In the genomic region with DNA sequence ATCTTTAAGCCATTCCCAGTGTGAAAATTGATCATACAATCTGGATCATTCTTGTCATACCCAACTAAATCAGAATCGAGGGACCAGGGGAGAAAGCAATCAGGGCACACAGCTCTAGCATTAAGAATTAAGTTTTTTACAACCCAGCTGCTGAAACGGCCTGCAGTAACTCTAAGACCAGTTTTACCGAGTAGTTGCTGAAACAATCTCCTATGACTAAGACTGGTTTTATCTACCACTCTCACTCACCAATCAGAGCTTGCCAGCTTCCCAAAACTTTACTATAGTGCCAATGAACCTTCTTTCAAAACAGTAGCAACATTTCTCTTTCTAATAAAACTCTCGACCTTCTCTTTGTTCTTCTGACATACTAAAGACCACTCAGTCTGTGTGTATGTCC, we compare ENCODE assay signal across 1 cellular context.
TF ChIP-seq lines count a peak whose summit lies in the region.

No MANE protein-coding gene starts in this region.

TF ChIP-seq in GM12878, 131 proteins besides CTCF, POLR2A, EP300 and RAD21:
- no peak for TF ChIP-seq HDAC2 (IDR thresholded peaks at IDR 0.05)
- no peak for TF ChIP-seq WRNIP1 (IDR thresholded peaks at IDR 0.05; ENCODE audit: borderline replicate concordance, low read depth, low read length)
- TF ChIP-seq, protein P1, sequence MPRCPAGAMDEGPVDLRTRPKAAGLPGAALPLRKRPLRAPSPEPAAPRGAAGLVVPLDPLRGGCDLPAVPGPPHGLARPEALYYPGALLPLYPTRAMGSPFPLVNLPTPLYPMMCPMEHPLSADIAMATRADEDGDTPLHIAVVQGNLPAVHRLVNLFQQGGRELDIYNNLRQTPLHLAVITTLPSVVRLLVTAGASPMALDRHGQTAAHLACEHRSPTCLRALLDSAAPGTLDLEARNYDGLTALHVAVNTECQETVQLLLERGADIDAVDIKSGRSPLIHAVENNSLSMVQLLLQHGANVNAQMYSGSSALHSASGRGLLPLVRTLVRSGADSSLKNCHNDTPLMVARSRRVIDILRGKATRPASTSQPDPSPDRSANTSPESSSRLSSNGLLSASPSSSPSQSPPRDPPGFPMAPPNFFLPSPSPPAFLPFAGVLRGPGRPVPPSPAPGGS (IDR thresholded peaks at IDR 0.05; ENCODE audit: borderline replicate concordance, insufficient read depth, low read depth, low read length, poor library complexity, severe bottlenecking), result no peak
- TF ChIP-seq ZNF217 (IDR thresholded peaks at IDR 0.05), result no peak
- TF ChIP-seq CHD2 (IDR thresholded peaks at IDR 0.05; ENCODE audit: borderline replicate concordance, low read depth, low read length), result no peak
- TF ChIP-seq, protein P2, sequence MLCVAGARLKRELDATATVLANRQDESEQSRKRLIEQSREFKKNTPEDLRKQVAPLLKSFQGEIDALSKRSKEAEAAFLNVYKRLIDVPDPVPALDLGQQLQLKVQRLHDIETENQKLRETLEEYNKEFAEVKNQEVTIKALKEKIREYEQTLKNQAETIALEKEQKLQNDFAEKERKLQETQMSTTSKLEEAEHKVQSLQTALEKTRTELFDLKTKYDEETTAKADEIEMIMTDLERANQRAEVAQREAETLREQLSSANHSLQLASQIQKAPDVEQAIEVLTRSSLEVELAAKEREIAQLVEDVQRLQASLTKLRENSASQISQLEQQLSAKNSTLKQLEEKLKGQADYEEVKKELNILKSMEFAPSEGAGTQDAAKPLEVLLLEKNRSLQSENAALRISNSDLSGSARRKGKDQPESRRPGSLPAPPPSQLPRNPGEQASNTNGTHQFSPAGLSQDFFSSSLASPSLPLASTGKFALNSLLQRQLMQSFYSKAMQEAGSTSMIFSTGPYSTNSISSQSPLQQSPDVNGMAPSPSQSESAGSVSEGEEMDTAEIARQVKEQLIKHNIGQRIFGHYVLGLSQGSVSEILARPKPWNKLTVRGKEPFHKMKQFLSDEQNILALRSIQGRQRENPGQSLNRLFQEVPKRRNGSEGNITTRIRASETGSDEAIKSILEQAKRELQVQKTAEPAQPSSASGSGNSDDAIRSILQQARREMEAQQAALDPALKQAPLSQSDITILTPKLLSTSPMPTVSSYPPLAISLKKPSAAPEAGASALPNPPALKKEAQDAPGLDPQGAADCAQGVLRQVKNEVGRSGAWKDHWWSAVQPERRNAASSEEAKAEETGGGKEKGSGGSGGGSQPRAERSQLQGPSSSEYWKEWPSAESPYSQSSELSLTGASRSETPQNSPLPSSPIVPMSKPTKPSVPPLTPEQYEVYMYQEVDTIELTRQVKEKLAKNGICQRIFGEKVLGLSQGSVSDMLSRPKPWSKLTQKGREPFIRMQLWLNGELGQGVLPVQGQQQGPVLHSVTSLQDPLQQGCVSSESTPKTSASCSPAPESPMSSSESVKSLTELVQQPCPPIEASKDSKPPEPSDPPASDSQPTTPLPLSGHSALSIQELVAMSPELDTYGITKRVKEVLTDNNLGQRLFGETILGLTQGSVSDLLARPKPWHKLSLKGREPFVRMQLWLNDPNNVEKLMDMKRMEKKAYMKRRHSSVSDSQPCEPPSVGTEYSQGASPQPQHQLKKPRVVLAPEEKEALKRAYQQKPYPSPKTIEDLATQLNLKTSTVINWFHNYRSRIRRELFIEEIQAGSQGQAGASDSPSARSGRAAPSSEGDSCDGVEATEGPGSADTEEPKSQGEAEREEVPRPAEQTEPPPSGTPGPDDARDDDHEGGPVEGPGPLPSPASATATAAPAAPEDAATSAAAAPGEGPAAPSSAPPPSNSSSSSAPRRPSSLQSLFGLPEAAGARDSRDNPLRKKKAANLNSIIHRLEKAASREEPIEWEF (IDR thresholded peaks at IDR 0.05; ENCODE audit: insufficient replicate concordance, low read depth, low read length), result no peak
- TF ChIP-seq, protein P3, sequence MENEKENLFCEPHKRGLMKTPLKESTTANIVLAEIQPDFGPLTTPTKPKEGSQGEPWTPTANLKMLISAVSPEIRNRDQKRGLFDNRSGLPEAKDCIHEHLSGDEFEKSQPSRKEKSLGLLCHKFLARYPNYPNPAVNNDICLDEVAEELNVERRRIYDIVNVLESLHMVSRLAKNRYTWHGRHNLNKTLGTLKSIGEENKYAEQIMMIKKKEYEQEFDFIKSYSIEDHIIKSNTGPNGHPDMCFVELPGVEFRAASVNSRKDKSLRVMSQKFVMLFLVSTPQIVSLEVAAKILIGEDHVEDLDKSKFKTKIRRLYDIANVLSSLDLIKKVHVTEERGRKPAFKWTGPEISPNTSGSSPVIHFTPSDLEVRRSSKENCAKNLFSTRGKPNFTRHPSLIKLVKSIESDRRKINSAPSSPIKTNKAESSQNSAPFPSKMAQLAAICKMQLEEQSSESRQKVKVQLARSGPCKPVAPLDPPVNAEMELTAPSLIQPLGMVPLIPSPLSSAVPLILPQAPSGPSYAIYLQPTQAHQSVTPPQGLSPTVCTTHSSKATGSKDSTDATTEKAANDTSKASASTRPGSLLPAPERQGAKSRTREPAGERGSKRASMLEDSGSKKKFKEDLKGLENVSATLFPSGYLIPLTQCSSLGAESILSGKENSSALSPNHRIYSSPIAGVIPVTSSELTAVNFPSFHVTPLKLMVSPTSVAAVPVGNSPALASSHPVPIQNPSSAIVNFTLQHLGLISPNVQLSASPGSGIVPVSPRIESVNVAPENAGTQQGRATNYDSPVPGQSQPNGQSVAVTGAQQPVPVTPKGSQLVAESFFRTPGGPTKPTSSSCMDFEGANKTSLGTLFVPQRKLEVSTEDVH (IDR thresholded peaks at IDR 0.05; ENCODE audit: low read depth, partially characterized antibody), result no peak
- TF ChIP-seq BHLHE40 (IDR thresholded peaks at IDR 0.05; ENCODE audit: borderline replicate concordance in 1 of 2, low read depth in 2 of 2, low read length in 1 of 2), result no peak
- no peak for TF ChIP-seq KAT2A (conservative IDR thresholded peaks at IDR 0.05; ENCODE audit: control insufficient read depth, low read depth, low read length)
- TF ChIP-seq TCF12 (IDR thresholded peaks at IDR 0.05; ENCODE audit: low read depth, low read length), result no peak
- no peak for TF ChIP-seq SIX5 (IDR thresholded peaks at IDR 0.05; ENCODE audit: low read depth, low read length, severe bottlenecking)
- TF ChIP-seq, protein P4, sequence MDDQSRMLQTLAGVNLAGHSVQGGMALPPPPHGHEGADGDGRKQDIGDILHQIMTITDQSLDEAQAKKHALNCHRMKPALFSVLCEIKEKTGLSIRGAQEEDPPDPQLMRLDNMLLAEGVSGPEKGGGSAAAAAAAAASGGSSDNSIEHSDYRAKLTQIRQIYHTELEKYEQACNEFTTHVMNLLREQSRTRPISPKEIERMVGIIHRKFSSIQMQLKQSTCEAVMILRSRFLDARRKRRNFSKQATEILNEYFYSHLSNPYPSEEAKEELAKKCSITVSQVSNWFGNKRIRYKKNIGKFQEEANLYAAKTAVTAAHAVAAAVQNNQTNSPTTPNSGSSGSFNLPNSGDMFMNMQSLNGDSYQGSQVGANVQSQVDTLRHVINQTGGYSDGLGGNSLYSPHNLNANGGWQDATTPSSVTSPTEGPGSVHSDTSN (IDR thresholded peaks at IDR 0.05; ENCODE audit: insufficient replicate concordance, low read depth, low read length), result no peak
- no peak for TF ChIP-seq CBFB (IDR thresholded peaks at IDR 0.05; ENCODE audit: low read depth)
- TF ChIP-seq PML (IDR thresholded peaks at IDR 0.05; ENCODE audit: low read length), result no peak
- no peak for TF ChIP-seq CEBPB (IDR thresholded peaks at IDR 0.05; ENCODE audit: borderline replicate concordance in 1 of 2, low read depth in 2 of 2, low read length in 2 of 2)
- no peak for TF ChIP-seq RFX5 (IDR thresholded peaks at IDR 0.05; ENCODE audit: low read depth, low read length)
- no peak for TF ChIP-seq ZNF274 (IDR thresholded peaks at IDR 0.05; ENCODE audit: insufficient read depth, insufficient read length)
- TF ChIP-seq, protein P5, sequence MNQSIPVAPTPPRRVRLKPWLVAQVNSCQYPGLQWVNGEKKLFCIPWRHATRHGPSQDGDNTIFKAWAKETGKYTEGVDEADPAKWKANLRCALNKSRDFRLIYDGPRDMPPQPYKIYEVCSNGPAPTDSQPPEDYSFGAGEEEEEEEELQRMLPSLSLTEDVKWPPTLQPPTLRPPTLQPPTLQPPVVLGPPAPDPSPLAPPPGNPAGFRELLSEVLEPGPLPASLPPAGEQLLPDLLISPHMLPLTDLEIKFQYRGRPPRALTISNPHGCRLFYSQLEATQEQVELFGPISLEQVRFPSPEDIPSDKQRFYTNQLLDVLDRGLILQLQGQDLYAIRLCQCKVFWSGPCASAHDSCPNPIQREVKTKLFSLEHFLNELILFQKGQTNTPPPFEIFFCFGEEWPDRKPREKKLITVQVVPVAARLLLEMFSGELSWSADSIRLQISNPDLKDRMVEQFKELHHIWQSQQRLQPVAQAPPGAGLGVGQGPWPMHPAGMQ (IDR thresholded peaks at IDR 0.05; ENCODE audit: borderline replicate concordance), result no peak
